Comparison of ENCODE assay signal across 25 cellular contexts in genomic region chrX:104329731-104330130, GRCh38.
"Had no signal": no experiment of that assay in that cellular context is flagged by ENCODE, and none has a peak within 500 bp of the region (broad histone marks: within the 10 kb centered on the region; RNA-seq: fewer than 3 reads in every experiment).

No MANE protein-coding gene starts in this region.

- ATAC-seq: activated naive CD4-positive, alpha-beta T cell treated with anti-CD3 and anti-CD28 coated beads, Interleukin-2, amount 50 U/mL, for 72 hours; activated naive CD8-positive, alpha-beta T cell treated with anti-CD3 and anti-CD28 coated beads, Interleukin-2, amount 50 U/mL, for 24 hours; activated T-cell treated with anti-CD3 and anti-CD28 coated beads, Interleukin-2, amount 50 U/mL, for 4 hours; T-helper 17 cell; WTC11 had no signal

- H3K27me3 ChIP-seq: brain microvascular endothelial cell had no signal

- H3K4me2 ChIP-seq: KMS-11 had no signal

- DNase-seq: activated CD4-positive, alpha-beta T cell treated with anti-CD3 and anti-CD28 coated beads, Interleukin-2, amount 10 ng/mL, durations not matched to agents 24 days and 14 days; activated CD4-positive, alpha-beta T cell treated with anti-CD3 and anti-CD28 coated beads, Interleukin-2, amount 50 U/mL, for 48 hours; activated CD4-positive, CD25-positive, alpha-beta regulatory T cell treated with anti-CD3 and anti-CD28 coated beads, Interleukin-2, amount 50 U/mL, for 72 hours; activated CD8-positive, alpha-beta memory T cell treated with anti-CD3 and anti-CD28 coated beads for 24 hours; activated effector memory CD4-positive, alpha-beta T cell treated with anti-CD3 and anti-CD28 coated beads, Interleukin-2, amount 50 U/mL, for 16 hours; activated naive CD4-positive, alpha-beta T cell treated with Interleukin-2 at 50 U/mL for 16 hours; activated naive CD8-positive, alpha-beta T cell treated with anti-CD3 and anti-CD28 coated beads, Interleukin-2, amount 50 U/mL, for 24 hours; activated T-cell treated with anti-CD3 and anti-CD28 coated beads, Interleukin-2, amount 50 U/mL, for 4 hours; amygdala; brain microvascular endothelial cell; MV-4-11; NCI-H1105; NCI-H1436; NCI-H1694 treated with DMSO at 0.1 percent for 48 hours; NCI-H2029 treated with DMSO at 0.1 percent for 48 hours; NCI-H510A treated with DMSO at 0.1 percent for 48 hours; NCI-H69; NK-92 treated with Interleukin-12 subunit alpha and Interleukin-12 subunit beta, amount 100 ng/mL, for 24 hours; OCI-M1; SHP77 treated with DMSO at 0.1 percent for 48 hours; T-helper 17 cell; T-helper 9 cell had no signal

- H3K9ac ChIP-seq: KMS-11 had no signal

- H3K27ac ChIP-seq: KMS-11 had no signal

- H3K36me3 ChIP-seq: brain microvascular endothelial cell had no signal
